43 cellular contexts compared by ENCODE assay signal in genomic region chr7:75804004-75804403, GRCh38. TPM values are rescaled to one million over a fixed set of nuclear protein-coding genes. Genes with fewer than 3 reads are reported as not detected.
"Had no signal": no experiment of that assay in that cellular context is flagged by ENCODE, and none has a peak within 500 bp of the region (broad histone marks: within the 10 kb centered on the region; RNA-seq: fewer than 3 reads in every experiment).

No MANE protein-coding gene starts in this region.

- DNase-seq: activated effector memory CD4-positive, alpha-beta T cell treated with anti-CD3 and anti-CD28 coated beads, Interleukin-2, amount 50 U/mL, for 16 hours; activated effector memory CD4-positive, alpha-beta T cell treated with Interleukin-2 at 50 U/mL for 16 hours; activated gamma-delta T cell; activated gamma-delta T cell treated with Interleukin-2 at 50 U/mL for 16 hours; activated naive CD4-positive, alpha-beta T cell; activated naive CD4-positive, alpha-beta T cell treated with anti-CD3 and anti-CD28 coated beads for 36 hours; activated naive CD4-positive, alpha-beta T cell treated with anti-CD3 and anti-CD28 coated beads, Interleukin-2, amount 10 ng/mL, durations not matched to agents 7 days and 5 days; activated naive CD4-positive, alpha-beta T cell treated with anti-CD3 and anti-CD28 coated beads, Interleukin-2, amount 50 U/mL, for 16 hours; activated naive CD4-positive, alpha-beta T cell treated with Interleukin-2 at 50 U/mL for 16 hours; activated naive CD8-positive, alpha-beta T cell treated with anti-CD3 and anti-CD28 coated beads for 36 hours; activated naive CD8-positive, alpha-beta T cell treated with anti-CD3 and anti-CD28 coated beads, Interleukin-2, amount 10 ng/mL, durations not matched to agents 7 days and 5 days; activated naive CD8-positive, alpha-beta T cell treated with anti-CD3 and anti-CD28 coated beads, Interleukin-2, amount 50 U/mL, for 24 hours; activated T-cell treated with anti-CD3 and anti-CD28 coated beads, Interleukin-2, amount 50 U/mL, for 1 hour; activated T-cell treated with anti-CD3 and anti-CD28 coated beads, Interleukin-2, amount 50 U/mL, for 24 hours; activated T-cell treated with anti-CD3 and anti-CD28 coated beads, Interleukin-2, amount 50 U/mL, for 4 hours; activated T-cell treated with anti-CD3 and anti-CD28 coated beads, Interleukin-2, amount 50 U/mL, for 48 hours; activated T-cell treated with anti-CD3 and anti-CD28 coated beads, Interleukin-2, amount 50 U/mL, for 72 hours; adrenal gland; amniotic stem cell; amygdala; anterior cingulate cortex; aorta; body of pancreas; brain microvascular endothelial cell; caudate nucleus; central memory CD4-positive, alpha-beta T cell; cerebellar nuclear complex had no signal

- H3K36me3 Mint-ChIP-seq: activated naive CD8-positive, alpha-beta T cell treated with anti-CD3 and anti-CD28 coated beads for 36 hours; brain had no signal

- H3K36me3 ChIP-seq: adrenal gland, ascending aorta, brain microvascular endothelial cell, breast epithelium, cardiac muscle cell had no signal

- H3K4me1 ChIP-seq: adrenal gland, ascending aorta, breast epithelium had no signal

- H3K4me1 Mint-ChIP-seq: activated naive CD4-positive, alpha-beta T cell treated with anti-CD3 and anti-CD28 coated beads, Interleukin-2, amount 10 ng/mL, durations not matched to agents 7 days and 5 days; activated naive CD4-positive, alpha-beta T cell treated with anti-CD3 and anti-CD28 coated beads, Interleukin-2, amount 50 U/mL, for 24 hours; activated naive CD8-positive, alpha-beta T cell treated with anti-CD3 and anti-CD28 coated beads for 36 hours; activated naive CD8-positive, alpha-beta T cell treated with anti-CD3 and anti-CD28 coated beads, Interleukin-2, amount 10 ng/mL, durations not matched to agents 7 days and 5 days; activated naive CD8-positive, alpha-beta T cell treated with anti-CD3 and anti-CD28 coated beads, Interleukin-2, amount 50 U/mL, for 24 hours; activated T-helper 17 cell treated with anti-CD3 and anti-CD28 coated beads, Interleukin-2, amount 50 U/mL, for 72 hours; brain; central memory CD8-positive, alpha-beta T cell had no signal

- H3K27me3 Mint-ChIP-seq: activated naive CD4-positive, alpha-beta T cell treated with anti-CD3 and anti-CD28 coated beads, Interleukin-2, amount 50 U/mL, for 24 hours; activated naive CD8-positive, alpha-beta T cell treated with anti-CD3 and anti-CD28 coated beads, Interleukin-2, amount 10 ng/mL, durations not matched to agents 7 days and 5 days had no signal

- H3K27ac ChIP-seq: adrenal gland, ascending aorta, body of pancreas, brain microvascular endothelial cell, breast epithelium, cardiac muscle cell had no signal

- H3K27me3 ChIP-seq: adrenal gland, ascending aorta, body of pancreas, brain microvascular endothelial cell, breast epithelium, cardiac muscle cell had no signal

- H3K4me3 Mint-ChIP-seq: activated naive CD4-positive, alpha-beta T cell treated with anti-CD3 and anti-CD28 coated beads for 36 hours; activated naive CD4-positive, alpha-beta T cell treated with anti-CD3 and anti-CD28 coated beads, Interleukin-2, amount 10 ng/mL, durations not matched to agents 7 days and 5 days; activated naive CD4-positive, alpha-beta T cell treated with anti-CD3 and anti-CD28 coated beads, Interleukin-2, amount 50 U/mL, for 24 hours; activated naive CD8-positive, alpha-beta T cell; activated naive CD8-positive, alpha-beta T cell treated with anti-CD3 and anti-CD28 coated beads for 36 hours; activated naive CD8-positive, alpha-beta T cell treated with anti-CD3 and anti-CD28 coated beads, Interleukin-2, amount 10 ng/mL, durations not matched to agents 7 days and 5 days; activated naive CD8-positive, alpha-beta T cell treated with anti-CD3 and anti-CD28 coated beads, Interleukin-2, amount 50 U/mL, for 24 hours; activated T-cell treated with anti-CD3 and anti-CD28 coated beads, Interleukin-2, amount 50 U/mL, for 24 hours; activated T-cell treated with anti-CD3 and anti-CD28 coated beads, Interleukin-2, amount 50 U/mL, for 4 hours; activated T-cell treated with anti-CD3 and anti-CD28 coated beads, Interleukin-2, amount 50 U/mL, for 72 hours; activated T-helper 1 cell treated with anti-CD3 and anti-CD28 coated beads, Interleukin-12 subunit alpha, Interleukin-12 subunit beta, Interleukin-2, Interleukin-4 antibody, amounts not matched to agents 30 ng/mL and 10 ng/mL and 1 ng/mL, durations not matched to agents 14 hours and 24 hours and 36 hours; activated T-helper 17 cell treated with anti-CD3 and anti-CD28 coated beads, Interleukin-2, amount 50 U/mL, for 72 hours; brain; central memory CD8-positive, alpha-beta T cell had no signal

- H3K27ac Mint-ChIP-seq: activated naive CD4-positive, alpha-beta T cell treated with anti-CD3 and anti-CD28 coated beads for 36 hours; activated naive CD4-positive, alpha-beta T cell treated with anti-CD3 and anti-CD28 coated beads, Interleukin-2, amount 10 ng/mL, durations not matched to agents 7 days and 5 days; activated naive CD4-positive, alpha-beta T cell treated with anti-CD3 and anti-CD28 coated beads, Interleukin-2, amount 50 U/mL, for 24 hours; activated naive CD4-positive, alpha-beta T cell treated with anti-CD3 and anti-CD28 coated beads, Interleukin-2, amount 50 U/mL, for 72 hours; activated naive CD8-positive, alpha-beta T cell; activated naive CD8-positive, alpha-beta T cell treated with anti-CD3 and anti-CD28 coated beads for 36 hours; activated naive CD8-positive, alpha-beta T cell treated with anti-CD3 and anti-CD28 coated beads, Interleukin-2, amount 10 ng/mL, durations not matched to agents 7 days and 5 days; activated naive CD8-positive, alpha-beta T cell treated with anti-CD3 and anti-CD28 coated beads, Interleukin-2, amount 50 U/mL, for 24 hours; activated T-cell treated with anti-CD3 and anti-CD28 coated beads, Interleukin-2, amount 50 U/mL, for 24 hours; activated T-cell treated with anti-CD3 and anti-CD28 coated beads, Interleukin-2, amount 50 U/mL, for 72 hours; activated T-helper 1 cell treated with anti-CD3 and anti-CD28 coated beads, Interleukin-12 subunit alpha, Interleukin-12 subunit beta, Interleukin-2, Interleukin-4 antibody, amounts not matched to agents 30 ng/mL and 10 ng/mL and 1 ng/mL, durations not matched to agents 14 hours and 24 hours and 36 hours; activated T-helper 17 cell treated with anti-CD3 and anti-CD28 coated beads, Interleukin-2, amount 50 U/mL, for 72 hours; activated T-helper 2 cell treated with anti-CD3 and anti-CD28 coated beads, Interferon-gamma antibody, Interleukin-2, Interleukin-4, amounts not matched to agents 10 μg/mL and 5 μg/mL and 100 μg/mL, durations not matched to agents 14 hours and 24 hours and 36 hours; brain had no signal

- H3K4me3 ChIP-seq: adrenal gland, ascending aorta, body of pancreas, breast epithelium, cardiac muscle cell had no signal

- FAIRE-seq: astrocyte, bronchial epithelial cell had no signal

- ATAC-seq: activated naive CD4-positive, alpha-beta T cell treated with anti-CD3 and anti-CD28 coated beads, Interleukin-2, amount 50 U/mL, for 72 hours; activated naive CD8-positive, alpha-beta T cell treated with anti-CD3 and anti-CD28 coated beads, Interleukin-2, amount 50 U/mL, for 24 hours; activated T-cell treated with anti-CD3 and anti-CD28 coated beads, Interleukin-2, amount 50 U/mL, for 4 hours; activated T-cell treated with anti-CD3 and anti-CD28 coated beads, Interleukin-2, amount 50 U/mL, for 72 hours; activated T-helper 17 cell treated with anti-CD3 and anti-CD28 coated beads, Interleukin-2, amount 50 U/mL, for 72 hours; body of pancreas had no signal

RNA-seq across cellular contexts. Expression of gene CCL24, which starts 9.6 kb away (rescaled TPM):
- total RNA-seq: activated naive CD4-positive, alpha-beta T cell treated with anti-CD3 and anti-CD28 coated beads for 36 hours; activated naive CD4-positive, alpha-beta T cell treated with anti-CD3 and anti-CD28 coated beads, Interleukin-2, amount 50 U/mL, for 72 hours; activated naive CD8-positive, alpha-beta T cell treated with anti-CD3 and anti-CD28 coated beads for 36 hours; activated naive CD8-positive, alpha-beta T cell treated with anti-CD3 and anti-CD28 coated beads, Interleukin-2, amount 10 ng/mL, durations not matched to agents 7 days and 5 days; activated T-cell treated with anti-CD3 and anti-CD28 coated beads, Interleukin-2, amount 50 U/mL, for 4 hours; activated T-helper 1 cell treated with anti-CD3 and anti-CD28 coated beads, Interleukin-12 subunit alpha, Interleukin-12 subunit beta, Interleukin-2, Interleukin-4 antibody, amounts not matched to agents 30 ng/mL and 10 ng/mL and 1 ng/mL, durations not matched to agents 14 hours and 24 hours and 36 hours; activated T-helper 17 cell treated with anti-CD3 and anti-CD28 coated beads, Interleukin-2, amount 50 U/mL, for 72 hours; activated T-helper 2 cell treated with anti-CD3 and anti-CD28 coated beads, Interferon-gamma antibody, Interleukin-2, Interleukin-4, amounts not matched to agents 10 μg/mL and 5 μg/mL and 100 μg/mL, durations not matched to agents 14 hours and 24 hours and 36 hours; ascending aorta; astrocyte; body of pancreas; bronchial epithelial cell; cardiac muscle cell; cardiac septum; cerebellum; chondrocyte had no signal
- polyA plus RNA-seq: cardiac muscle cell had no signal

RNA-seq across cellular contexts. Expression of gene CCL26, which starts 32.0 kb away (rescaled TPM):
- total RNA-seq: activated naive CD4-positive, alpha-beta T cell treated with anti-CD3 and anti-CD28 coated beads for 36 hours; activated naive CD4-positive, alpha-beta T cell treated with anti-CD3 and anti-CD28 coated beads, Interleukin-2, amount 50 U/mL, for 72 hours; activated naive CD8-positive, alpha-beta T cell treated with anti-CD3 and anti-CD28 coated beads for 36 hours; activated naive CD8-positive, alpha-beta T cell treated with anti-CD3 and anti-CD28 coated beads, Interleukin-2, amount 10 ng/mL, durations not matched to agents 7 days and 5 days; activated T-cell treated with anti-CD3 and anti-CD28 coated beads, Interleukin-2, amount 50 U/mL, for 4 hours; activated T-helper 1 cell treated with anti-CD3 and anti-CD28 coated beads, Interleukin-12 subunit alpha, Interleukin-12 subunit beta, Interleukin-2, Interleukin-4 antibody, amounts not matched to agents 30 ng/mL and 10 ng/mL and 1 ng/mL, durations not matched to agents 14 hours and 24 hours and 36 hours; activated T-helper 17 cell treated with anti-CD3 and anti-CD28 coated beads, Interleukin-2, amount 50 U/mL, for 72 hours; ascending aorta; astrocyte; body of pancreas; bronchial epithelial cell; cardiac muscle cell; cerebellum; chondrocyte had no signal
- polyA plus RNA-seq: cardiac muscle cell had no signal
